Comparison of ENCODE assay signal across 19 cellular contexts in genomic region chr20:41124451-41125094, GRCh38. TPM values are rescaled to one million over a fixed set of nuclear protein-coding genes. Genes with fewer than 3 reads are reported as not detected.
DNase-seq lines count a peak whose midpoint lies in the region; ATAC-seq and TF ChIP-seq lines count a peak whose summit lies in the region.
"Had no signal": no experiment of that assay in that cellular context is flagged by ENCODE, and none has a peak within 500 bp of the region (broad histone marks: within the 10 kb centered on the region; RNA-seq: fewer than 3 reads in every experiment).

No MANE protein-coding gene starts in this region.

- no peak for DNase-seq in activated naive CD8-positive, alpha-beta T cell treated with anti-CD3 and anti-CD28 coated beads, Interleukin-2, amount 50 U/mL, for 24 hours
- DNase-seq in T-helper 17 cell (no peak), left colon (peak; percentile 49 to 58), type B pancreatic cell (ENCODE audit: extremely low spot score, unreplicated experiment) (no peak), NCI-H146 treated with DMSO at 0.1 percent for 48 hours (lab: John Stamatoyannopoulos, UW; ENCODE audit: unreplicated experiment) (no peak), ACHN (no peak)
- DNase-seq: activated CD4-positive, alpha-beta T cell treated with anti-CD3 and anti-CD28 coated beads for 4 hours; activated gamma-delta T cell; amygdala; C1 segment of cervical spinal cord; EL; HCEC 1CT; NCI-H1092; NCI-H187 treated with DMSO at 0.1 percent for 48 hours; NCI-H526 treated with DMSO at 0.1 percent for 48 hours had no signal

- H3K4me3 Mint-ChIP-seq in activated naive CD8-positive, alpha-beta T cell: no peak overlapping the region
- H3K4me3 Mint-ChIP-seq in activated naive CD8-positive, alpha-beta T cell treated with anti-CD3 and anti-CD28 coated beads, Interleukin-2, amount 50 U/mL, for 24 hours: no peak overlapping the region
- H3K4me3 Mint-ChIP-seq in T-helper 17 cell (peak overlapping the region; percentile 33), type B pancreatic cell (no peak overlapping the region)
- H3K4me3 Mint-ChIP-seq: T-helper 1 cell treated with Interleukin-12 subunit alpha and Interleukin-12 subunit beta and Interleukin-4 antibody, amounts not matched to agents 30 μg/mL and 1 μg/mL, for 36 hours had no signal

- H3K27me3 Mint-ChIP-seq in activated naive CD8-positive, alpha-beta T cell: no peaks in the 10 kb centered on the region
- H3K27me3 Mint-ChIP-seq in activated naive CD8-positive, alpha-beta T cell treated with anti-CD3 and anti-CD28 coated beads, Interleukin-2, amount 50 U/mL, for 24 hours: no peaks in the 10 kb centered on the region
- H3K27me3 Mint-ChIP-seq in T-helper 17 cell (no peaks in the 10 kb centered on the region), type B pancreatic cell (no peaks in the 10 kb centered on the region)

- H3K9me3 ChIP-seq in T-helper 17 cell (ENCODE audit: control insufficient read depth, low read length, poor library complexity, severe bottlenecking): no peaks in the 10 kb centered on the region
- H3K9me3 ChIP-seq: Peyer's patch, prostate gland had no signal

- intact Hi-C loops in left colon (cut with DNase I, micrococcal nuclease): no loop called here

- no peak for TF ChIP-seq CTCF in type B pancreatic cell (conservative IDR thresholded peaks at IDR 0.05)

- H3K9me3 Mint-ChIP-seq in activated naive CD8-positive, alpha-beta T cell (ENCODE audit: low read depth): no peaks in the 10 kb centered on the region
- H3K9me3 Mint-ChIP-seq in activated naive CD8-positive, alpha-beta T cell treated with anti-CD3 and anti-CD28 coated beads, Interleukin-2, amount 50 U/mL, for 24 hours: no peaks in the 10 kb centered on the region
- H3K9me3 Mint-ChIP-seq in type B pancreatic cell: no peaks in the 10 kb centered on the region
- H3K9me3 Mint-ChIP-seq: T-helper 1 cell treated with Interleukin-12 subunit alpha and Interleukin-12 subunit beta and Interleukin-4 antibody, amounts not matched to agents 30 μg/mL and 1 μg/mL, for 36 hours had no signal

- ATAC-seq in activated naive CD8-positive, alpha-beta T cell treated with anti-CD3 and anti-CD28 coated beads, Interleukin-2, amount 50 U/mL, for 24 hours: no peak
- no peak for ATAC-seq in T-helper 17 cell
- ATAC-seq in left colon: peak; percentile 96

- peaks cover 10% of the 10 kb centered on the region for H3K36me3 Mint-ChIP-seq in activated naive CD8-positive, alpha-beta T cell
- peaks cover 66% of the 10 kb centered on the region for H3K36me3 Mint-ChIP-seq in activated naive CD8-positive, alpha-beta T cell treated with anti-CD3 and anti-CD28 coated beads, Interleukin-2, amount 50 U/mL, for 24 hours (ENCODE audit: low read depth)
- H3K36me3 Mint-ChIP-seq in T-helper 17 cell (ENCODE audit: low read depth) (peaks cover 14% of the 10 kb centered on the region), type B pancreatic cell (peaks cover 39% of the 10 kb centered on the region)

- H3K27ac Mint-ChIP-seq in activated naive CD8-positive, alpha-beta T cell: peak overlapping the region; percentile 66
- no peak overlapping the region for H3K27ac Mint-ChIP-seq in activated naive CD8-positive, alpha-beta T cell treated with anti-CD3 and anti-CD28 coated beads, Interleukin-2, amount 50 U/mL, for 24 hours
- H3K27ac Mint-ChIP-seq in T-helper 17 cell (peak overlapping the region; percentile 91), type B pancreatic cell (peak overlapping the region; percentile 53)
- H3K27ac Mint-ChIP-seq: T-helper 1 cell treated with Interleukin-12 subunit alpha and Interleukin-12 subunit beta and Interleukin-4 antibody, amounts not matched to agents 30 μg/mL and 1 μg/mL, for 36 hours had no signal

- H3K4me1 Mint-ChIP-seq in activated naive CD8-positive, alpha-beta T cell (ENCODE audit: low read depth): peaks cover 6% of the 10 kb centered on the region
- H3K4me1 Mint-ChIP-seq in activated naive CD8-positive, alpha-beta T cell treated with anti-CD3 and anti-CD28 coated beads, Interleukin-2, amount 50 U/mL, for 24 hours: no peaks in the 10 kb centered on the region
- H3K4me1 Mint-ChIP-seq in T-helper 17 cell: peaks cover 19% of the 10 kb centered on the region
- no peaks in the 10 kb centered on the region for H3K4me1 Mint-ChIP-seq in type B pancreatic cell (ENCODE audit: unreplicated experiment)

- in situ Hi-C loops in ACHN (cut with HindIII; ENCODE audit: low pct_ligation_motif_present, low pct_unique_long_range_greater_than_20kb, low sequenced_read_pairs): no loop called here

RNA-seq across cellular contexts. Expression of gene PLCG1, which starts 12.8 kb away (rescaled TPM):
- total RNA-seq in T-helper 17 cell (100 to 1,000 TPM; 420 to 428 TPM), left colon (10 to 100 TPM; 58.0 to 74.7 TPM), type B pancreatic cell (ENCODE audit: low replicate concordance) (78.9 and 241 TPM in 2 replicates)

Comparison
In these comparisons a context has a peak if more than half of its experiments do, and no peak if none do; other contexts are left out.
1. DNase-seq: peak in left colon (2 of 2); none in activated naive CD8-positive, alpha-beta T cell treated with anti-CD3 and anti-CD28 coated beads, Interleukin-2, amount 50 U/mL, for 24 hours (single experiment), T-helper 17 cell (0 of 3), type B pancreatic cell (single experiment), NCI-H146 treated with DMSO at 0.1 percent for 48 hours (single experiment) and ACHN (single experiment).